1 cellular context compared by ENCODE assay signal in genomic region chr4:47442980-47443379, GRCh38.
TF ChIP-seq lines count a peak whose summit lies in the region.

No MANE protein-coding gene starts in this region.

TF ChIP-seq in GM23338, 12 proteins besides CTCF, POLR2A, EP300 and RAD21 (continued from another document):
- TF ChIP-seq POLR2AphosphoS5 (IDR thresholded peaks at IDR 0.05; ENCODE audit: low read depth), result no peak
TF ChIP-seq in GM23338: peak in this region for 0.
